Comparison of ENCODE assay signal across 19 cellular contexts in genomic region chr11:79544324-79544723, GRCh38.
A peak's percentile ranks its signal among the peaks of the same experiment; 100 is the strongest.
DNase-seq lines count a peak whose midpoint lies in the region; ATAC-seq and TF ChIP-seq lines count a peak whose summit lies in the region.
"Had no signal": no experiment of that assay in that cellular context is flagged by ENCODE, and none has a peak within 500 bp of the region (broad histone marks: within the 10 kb centered on the region; RNA-seq: fewer than 3 reads in every experiment).

No MANE protein-coding gene starts in this region.

- POLR2A ChIA-PET in SK-N-SH (lab: Yijun Ruan, JAX), result no interaction called here

- H3K79me2 ChIP-seq in SK-N-SH (ENCODE audit: insufficient read depth) (no peaks in the 10 kb centered on the region), mesendoderm (ENCODE audit: control insufficient read depth, insufficient read depth, low read length) (no peaks in the 10 kb centered on the region)

- no peaks in the 10 kb centered on the region for H3F3A ChIP-seq in SK-N-SH (replicated peaks; ENCODE audit: insufficient read depth)

- H3K4me1 ChIP-seq in BE2C (peaks cover 8% of the 10 kb centered on the region; the same call in 1 of the 2 replicates), SK-N-SH (ENCODE audit: control insufficient read depth in 1 of 2, insufficient read depth in 2 of 2, low read depth in 1 of 2, low read length in 1 of 2) (peaks cover 0 to 8% of the 10 kb centered on the region in 2 experiments; a peak in 2 of 4 replicates), mesendoderm (ENCODE audit: control insufficient read depth, low read depth, low read length) (no peaks in the 10 kb centered on the region), right cardiac atrium (ENCODE audit: control insufficient read depth, insufficient read depth, low read length) (no peaks in the 10 kb centered on the region)
- H3K4me1 ChIP-seq: A549, BLaER1 had no signal

- DNase-seq in BE2C (peak; percentile 60), SK-N-SH (peak; percentile 70), mesendoderm (peak; percentile 48), right cardiac atrium (no peak), DMS53 treated with DMSO at 0.1 percent for 48 hours (lab: John Stamatoyannopoulos, UW; ENCODE audit: unreplicated experiment) (no peak)
- DNase-seq: AML-193; C1 segment of cervical spinal cord; CD4-positive, alpha-beta memory T cell; CD4-positive, CD25-positive, alpha-beta regulatory T cell; CD8-positive, alpha-beta memory T cell; COR-L47; DMS 273 treated with DMSO at 0.1 percent for 48 hours; DMS153; DMS53; DMS79 treated with DMSO at 0.1 percent for 48 hours; GF-D8 had no signal

- H3K27me3 ChIP-seq in BE2C (no peaks in the 10 kb centered on the region), SK-N-SH (ENCODE audit: insufficient read depth) (no peaks in the 10 kb centered on the region), mesendoderm (ENCODE audit: insufficient read depth, low read length, poor library complexity) (peaks cover 2% of the 10 kb centered on the region), right cardiac atrium (ENCODE audit: control insufficient read depth, insufficient read depth) (no peaks in the 10 kb centered on the region)
- H3K27me3 ChIP-seq: BLaER1 had no signal

- no peak for ATAC-seq in right cardiac atrium
- ATAC-seq: A549 had no signal

- intact Hi-C loops in right cardiac atrium (cut with DNase I), result no loop called here

- H3K56ac ChIP-seq in mesendoderm (ENCODE audit: low read length), result no peak overlapping the region

- no peak overlapping the region for H2BK120ac ChIP-seq in mesendoderm (ENCODE audit: low read depth, low read length)

- H3K18ac ChIP-seq in mesendoderm (ENCODE audit: low read length), result no peak overlapping the region

- H4K5ac ChIP-seq in mesendoderm (ENCODE audit: low read length), result no peak overlapping the region

- H2BK5ac ChIP-seq in mesendoderm (ENCODE audit: low read length), result no peak overlapping the region

- H3K79me1 ChIP-seq in mesendoderm (ENCODE audit: low read length), result no peaks in the 10 kb centered on the region

- no peak overlapping the region for H3K4ac ChIP-seq in mesendoderm (ENCODE audit: low read depth, low read length)

- peak; percentile 31 for TF ChIP-seq RAD21 in SK-N-SH (IDR thresholded peaks at IDR 0.05; ENCODE audit: low read length)

- H3K9ac ChIP-seq in SK-N-SH (no peak overlapping the region), mesendoderm (ENCODE audit: low read length) (no peak overlapping the region)
- H3K9ac ChIP-seq: BLaER1 had no signal

- H3K4me3 ChIP-seq in BE2C (ENCODE audit: low read depth, low read length) (no peak overlapping the region), SK-N-SH (ENCODE audit: low read depth in 2 of 2, low read length in 1 of 2) (no peak overlapping the region), mesendoderm (ENCODE audit: low read length) (no peak overlapping the region), right cardiac atrium (ENCODE audit: low read length) (no peak overlapping the region)
- H3K4me3 ChIP-seq: A549, BLaER1 had no signal

- H3K9me2 ChIP-seq in SK-N-SH, result no peaks in the 10 kb centered on the region

- H3K9me3 ChIP-seq in BE2C, result no peaks in the 10 kb centered on the region
- H3K9me3 ChIP-seq in SK-N-SH, result no peaks in the 10 kb centered on the region
- no peaks in the 10 kb centered on the region for H3K9me3 ChIP-seq in right cardiac atrium (ENCODE audit: control insufficient read depth, low read length)
- H3K9me3 ChIP-seq: A549, BLaER1 had no signal

- H2AFZ ChIP-seq in SK-N-SH (ENCODE audit: low read depth), result no peak overlapping the region

- no peak overlapping the region for H2BK15ac ChIP-seq in mesendoderm (replicated peaks; ENCODE audit: low read depth)

- CTCF ChIA-PET in SK-N-SH (lab: Yijun Ruan, JAX), result interaction anchor here (0.8 to 1.3 kb wide), 2 partner anchors 15 to 828 kb away, joined by 3 to 4 read pairs; no protein-coding TSS in a partner anchor

- no peaks in the 10 kb centered on the region for H4K20me1 ChIP-seq in SK-N-SH (ENCODE audit: insufficient read depth)
- H4K20me1 ChIP-seq: BLaER1 had no signal

- TF ChIP-seq CTCF in BE2C (IDR thresholded peaks at IDR 0.05; ENCODE audit: low read depth, low read length), result no peak
- no peak for TF ChIP-seq CTCF in SK-N-SH (IDR thresholded peaks at IDR 0.05)

- no peak overlapping the region for H3K23ac ChIP-seq in mesendoderm (ENCODE audit: low read length)

- WGBS in SK-N-SH (ENCODE audit: low lambda C conversion rate), result 31% methylated on average over 2 of the region's 2 CpGs
- WGBS in mesendoderm (ENCODE audit: extremely low coverage, insufficient coverage, low lambda C conversion rate), result no CpG with 5 or more reads among the region's 2 CpGs
- 74% methylated on average over 2 of the region's 2 CpGs for WGBS in right cardiac atrium

- H3K4me2 ChIP-seq in SK-N-SH (no peak overlapping the region), mesendoderm (ENCODE audit: low read length) (no peak overlapping the region)
- H3K4me2 ChIP-seq: A549, BLaER1 had no signal

- TF ChIP-seq EP300 in SK-N-SH (IDR thresholded peaks at IDR 0.05; ENCODE audit: borderline replicate concordance in 1 of 2, low read depth in 1 of 2, low read length in 1 of 2), result peak in 1 of 2 experiments; percentile 95; a peak in 2 of 4 replicates

- no peak overlapping the region for H2AK5ac ChIP-seq in mesendoderm (ENCODE audit: low read length)

- no peak overlapping the region for H4K8ac ChIP-seq in mesendoderm (ENCODE audit: low read depth, low read length)

- H3K36me3 ChIP-seq in BE2C (no peaks in the 10 kb centered on the region), SK-N-SH (replicated peaks in 1 of 2; ENCODE audit: control insufficient read depth in 1 of 2, insufficient read depth in 2 of 2, low read length in 1 of 2) (no peaks in the 10 kb centered on the region), mesendoderm (ENCODE audit: control insufficient read depth, insufficient read depth, low read length) (no peaks in the 10 kb centered on the region)
- H3K36me3 ChIP-seq: BLaER1 had no signal

- peak overlapping the region in 1 of 2 experiments; percentile 58; a peak in 1 of 4 replicates for H3K27ac ChIP-seq in SK-N-SH (ENCODE audit: low read depth in 2 of 2, low read length in 1 of 2)
- no peak overlapping the region for H3K27ac ChIP-seq in mesendoderm (ENCODE audit: low read depth, low read length)
- H3K27ac ChIP-seq in right cardiac atrium (ENCODE audit: low read length), result no peak overlapping the region
- H3K27ac ChIP-seq: 22Rv1, A549, BLaER1 had no signal

TF ChIP-seq in SK-N-SH, 30 proteins besides CTCF, POLR2A, EP300 and RAD21:
- TF ChIP-seq RCOR1 (IDR thresholded peaks at IDR 0.05; ENCODE audit: low read length) (peak; percentile 98), FOXJ3 (CRISPR knock-in tag; IDR thresholded peaks at IDR 0.05) (peak; percentile 92), TEAD4 (IDR thresholded peaks at IDR 0.05; ENCODE audit: borderline replicate concordance, insufficient read depth) (0 out of 2 replicates have a peak, but pooled peaks have one; percentile 13), GATA2 (CRISPR knock-in tag; IDR thresholded peaks at IDR 0.05) (peak; percentile 99), MEF2A (IDR thresholded peaks at IDR 0.05; ENCODE audit: borderline replicate concordance, low read depth) (no peak), POLR2AphosphoS5 (IDR thresholded peaks at IDR 0.05; ENCODE audit: low read depth, low read length) (peak; percentile 36; the same call in 1 of the 2 replicates), TCF12 (IDR thresholded peaks at IDR 0.05) (peak; percentile 55), CHD2 (IDR thresholded peaks at IDR 0.05; ENCODE audit: low read length, partially characterized antibody) (peak; percentile 86), GABPA (IDR thresholded peaks at IDR 0.05; ENCODE audit: low read depth) (no peak), IRF3 (IDR thresholded peaks at IDR 0.05; ENCODE audit: low read depth, low read length) (no peak)

Comparison
In these comparisons a context has a peak if more than half of its experiments do, and no peak if none do; other contexts are left out.
1. DNase-seq: peak in BE2C (single experiment), SK-N-SH (single experiment) and mesendoderm (single experiment); none in right cardiac atrium (0 of 3) and DMS53 treated with DMSO at 0.1 percent for 48 hours (single experiment).